Comparison of ENCODE assay signal across 9 cellular contexts in the genomic region with DNA sequence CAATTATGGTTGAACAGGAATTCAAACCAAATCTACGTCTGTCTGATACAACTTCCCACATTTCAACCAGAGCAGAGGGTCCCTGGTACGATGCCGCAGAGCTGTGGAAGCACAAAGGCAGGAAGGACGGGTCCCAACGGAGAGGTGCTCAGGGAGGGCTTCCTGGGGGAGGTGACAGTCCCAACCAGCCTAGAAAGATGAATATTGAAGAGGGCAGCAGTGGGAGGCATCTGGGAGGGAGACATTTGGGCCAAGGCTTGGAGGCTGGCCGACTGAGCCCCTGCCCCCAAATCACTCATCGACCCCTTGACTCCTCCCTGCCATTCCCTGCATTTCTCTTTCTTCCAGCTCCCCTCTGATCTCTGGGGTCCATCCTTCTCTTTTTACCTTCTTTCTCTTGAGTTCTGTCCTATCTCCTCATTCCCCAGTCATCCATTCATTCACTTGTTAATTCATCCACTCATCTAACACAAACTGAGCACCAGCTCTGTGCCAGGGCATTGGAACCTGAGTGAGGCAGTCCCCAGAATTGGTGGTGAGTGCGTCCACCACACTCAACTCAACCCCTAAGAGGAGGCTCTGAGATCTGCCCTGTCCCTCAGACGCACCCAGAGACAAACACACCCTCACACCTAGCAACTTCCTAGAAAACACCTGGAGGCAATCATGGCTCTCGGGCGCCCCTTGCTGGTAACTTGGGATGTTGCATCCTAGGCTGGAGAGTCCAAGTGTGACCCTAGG. TPM values are rescaled to one million over a fixed set of nuclear protein-coding genes. Genes with fewer than 3 reads are reported as not detected.
DNase-seq lines count a peak whose midpoint lies in the region; ATAC-seq and TF ChIP-seq lines count a peak whose summit lies in the region.
"Had no signal": no experiment of that assay in that cellular context is flagged by ENCODE, and none has a peak within 500 bp of the region (broad histone marks: within the 10 kb centered on the region; RNA-seq: fewer than 3 reads in every experiment).

No MANE protein-coding gene starts in this region.

- no peak overlapping the region for H3K27ac ChIP-seq in naive thymus-derived CD4-positive, alpha-beta T cell (ENCODE audit: low read depth, low read length)

- H3K9me3 Mint-ChIP-seq in Calu3 (ENCODE audit: low read depth, unreplicated experiment): no peaks in the 10 kb centered on the region
- H3K9me3 Mint-ChIP-seq in naive thymus-derived CD4-positive, alpha-beta T cell: no peaks in the 10 kb centered on the region
- no peaks in the 10 kb centered on the region for H3K9me3 Mint-ChIP-seq in stimulated activated effector memory CD8-positive, alpha-beta T cell treated with anti-CD3 and anti-CD28 coated beads, Interleukin-12 subunit alpha, Interleukin-12 subunit beta, amount 100 ng/mL, for 72 hours

- ATAC-seq in HG02981 (IDR thresholded peaks at IDR 0.05; ENCODE audit: unreplicated experiment) (peak; percentile 73), HG03280 (IDR thresholded peaks at IDR 0.05; ENCODE audit: unreplicated experiment) (no peak)
- peak; percentile 95 for ATAC-seq in naive thymus-derived CD4-positive, alpha-beta T cell
- ATAC-seq in stimulated activated effector memory CD8-positive, alpha-beta T cell treated with anti-CD3 and anti-CD28 coated beads, Interleukin-12 subunit alpha, Interleukin-12 subunit beta, amount 100 ng/mL, for 72 hours: peak; percentile 81

- POLR2A ChIA-PET in naive thymus-derived CD4-positive, alpha-beta T cell (lab: Charles Lee): interaction anchor here (1.1 to 1.8 kb wide), 4 partner anchors 12 to 180 kb away, joined by 3 to 9 read pairs (median 4); partner anchors contain the start of gene USP48

- CTCF ChIA-PET in Calu3 (lab: Charles Lee): no interaction called here
- CTCF ChIA-PET in naive thymus-derived CD4-positive, alpha-beta T cell (lab: Charles Lee): interaction anchor here (0.5 to 1.3 kb wide), 4 partner anchors 26 to 155 kb away, joined by 3 to 5 read pairs (median 4); no protein-coding TSS in a partner anchor

- H3K27ac Mint-ChIP-seq in Calu3 (ENCODE audit: unreplicated experiment): peak overlapping the region; percentile 64
- H3K27ac Mint-ChIP-seq in naive thymus-derived CD4-positive, alpha-beta T cell: peak overlapping the region; percentile 38 to 94 (median 63)
- no peak overlapping the region for H3K27ac Mint-ChIP-seq in stimulated activated effector memory CD8-positive, alpha-beta T cell treated with anti-CD3 and anti-CD28 coated beads, Interleukin-12 subunit alpha, Interleukin-12 subunit beta, amount 100 ng/mL, for 72 hours

- no TSS peak for BruUV-seq in Calu3 (replicated peaks; lab: Mats Ljungman, UMichigan)

- DNase-seq in Calu3: peak; percentile 81
- peak; percentile 63 for DNase-seq in NOMO-1 treated with dmso at 0.1 percent for 144 hours (lab: John Stamatoyannopoulos, UW; ENCODE audit: unreplicated experiment)
- peak; percentile 59 for DNase-seq in activated CD8-positive, alpha-beta memory T cell treated with anti-CD3 and anti-CD28 coated beads, Interleukin-2, amount 50 U/mL, for 24 hours (ENCODE audit: extremely low read depth)
- DNase-seq in epithelial cell of proximal tubule (ENCODE audit: low read depth): no peak
- peak; percentile 63 to 89 (median 78) for DNase-seq in naive thymus-derived CD4-positive, alpha-beta T cell
- DNase-seq in stimulated activated effector memory CD8-positive, alpha-beta T cell treated with anti-CD3 and anti-CD28 coated beads, Interleukin-12 subunit alpha, Interleukin-12 subunit beta, amount 100 ng/mL, for 72 hours (ENCODE audit: low spot score in 2 of 2): peak; percentile 81 to 89

- no peaks in the 10 kb centered on the region for H3K36me3 ChIP-seq in naive thymus-derived CD4-positive, alpha-beta T cell (ENCODE audit: control insufficient read depth in 2 of 3, insufficient read depth in 3 of 3, low read length in 3 of 3)

- H3K27me3 ChIP-seq in naive thymus-derived CD4-positive, alpha-beta T cell (ENCODE audit: control insufficient read depth in 2 of 2, insufficient read depth in 2 of 2, low read length in 2 of 2): no peaks in the 10 kb centered on the region

- H3K4me3 ChIP-seq in epithelial cell of proximal tubule (ENCODE audit: low read depth, low read length): no peak overlapping the region
- H3K4me3 ChIP-seq in naive thymus-derived CD4-positive, alpha-beta T cell (ENCODE audit: low read length): no peak overlapping the region

- H3K4me1 ChIP-seq in naive thymus-derived CD4-positive, alpha-beta T cell (ENCODE audit: control insufficient read depth in 2 of 2, insufficient read depth in 2 of 2, low read length in 2 of 2): no peaks in the 10 kb centered on the region

- no peaks in the 10 kb centered on the region for H3K36me3 Mint-ChIP-seq in Calu3 (ENCODE audit: insufficient read depth, unreplicated experiment)
- no peaks in the 10 kb centered on the region for H3K36me3 Mint-ChIP-seq in naive thymus-derived CD4-positive, alpha-beta T cell
- H3K36me3 Mint-ChIP-seq in stimulated activated effector memory CD8-positive, alpha-beta T cell treated with anti-CD3 and anti-CD28 coated beads, Interleukin-12 subunit alpha, Interleukin-12 subunit beta, amount 100 ng/mL, for 72 hours: no peaks in the 10 kb centered on the region

- TF ChIP-seq CTCF in Calu3 (IDR thresholded peaks at IDR 0.05; ENCODE audit: unreplicated experiment) (peak; percentile 79), epithelial cell of proximal tubule (conservative IDR thresholded peaks at IDR 0.05; ENCODE audit: low read depth, low read length) (peak; percentile 91)

- H3K4me1 Mint-ChIP-seq in Calu3 (ENCODE audit: low read depth, unreplicated experiment): peaks cover 24% of the 10 kb centered on the region
- peaks cover 6 to 18% (median 11%) of the 10 kb centered on the region in 7 donors for H3K4me1 Mint-ChIP-seq in naive thymus-derived CD4-positive, alpha-beta T cell
- H3K4me1 Mint-ChIP-seq in stimulated activated effector memory CD8-positive, alpha-beta T cell treated with anti-CD3 and anti-CD28 coated beads, Interleukin-12 subunit alpha, Interleukin-12 subunit beta, amount 100 ng/mL, for 72 hours: peaks cover 5% of the 10 kb centered on the region

- intact Hi-C loops in Calu3 (cut with micrococcal nuclease; ENCODE audit: unreplicated experiment): no loop called here
- intact Hi-C loops in naive thymus-derived CD4-positive, alpha-beta T cell (cut with micrococcal nuclease): loop anchor here (1.0 to 10.0 kb wide), 12 partner anchors 27 to 729 kb away; partner anchors contain the start of genes ALPL (in 1 of the 2) and HSPG2 (in 1 of the 2)

- no peaks in the 10 kb centered on the region for H3K9me3 ChIP-seq in naive thymus-derived CD4-positive, alpha-beta T cell (ENCODE audit: control insufficient read depth in 2 of 3, low read length in 3 of 3)

- no peaks in the 10 kb centered on the region for H3K27me3 Mint-ChIP-seq in Calu3 (ENCODE audit: unreplicated experiment)
- H3K27me3 Mint-ChIP-seq in naive thymus-derived CD4-positive, alpha-beta T cell: peaks cover 0 to 7% (median 0%) of the 10 kb centered on the region in 5 donors

- H3K4me3 Mint-ChIP-seq in Calu3 (ENCODE audit: low read depth, unreplicated experiment): no peak overlapping the region
- peak overlapping the region in 2 of 10 donors; percentile 2 to 11 for H3K4me3 Mint-ChIP-seq in naive thymus-derived CD4-positive, alpha-beta T cell
- no peak overlapping the region for H3K4me3 Mint-ChIP-seq in stimulated activated effector memory CD8-positive, alpha-beta T cell treated with anti-CD3 and anti-CD28 coated beads, Interleukin-12 subunit alpha, Interleukin-12 subunit beta, amount 100 ng/mL, for 72 hours

RNA-seq across cellular contexts. Expression of gene CELA3B, which starts 13.2 kb away (rescaled TPM):
- total RNA-seq in Calu3 (2022): not detected in 2 replicates
- total RNA-seq in epithelial cell of proximal tubule: not detected in 2 replicates
- not detected for total RNA-seq in naive thymus-derived CD4-positive, alpha-beta T cell
- not detected for polyA plus RNA-seq in naive thymus-derived CD4-positive, alpha-beta T cell
- total RNA-seq: T-helper 1 cell treated with Interleukin-12 subunit alpha and Interleukin-12 subunit beta and Interleukin-4 antibody, amounts not matched to agents 30 ng/mL and 1 ng/mL, for 36 hours had no signal

RNA-seq across cellular contexts. Expression of gene HSPG2, which starts 26.5 kb away (rescaled TPM):
- 397 and 398 TPM in 2 replicates for total RNA-seq in Calu3 (2022)
- 57.7 and 156 TPM in 2 replicates for total RNA-seq in epithelial cell of proximal tubule
- total RNA-seq in naive thymus-derived CD4-positive, alpha-beta T cell: 10 to 100 TPM in 3 of 5 experiments, 1 to 10 TPM in 2; 8.0 to 20.8 (median 10.0) TPM
- 1 to 10 TPM; 1.0 TPM for polyA plus RNA-seq in naive thymus-derived CD4-positive, alpha-beta T cell

RNA-seq across cellular contexts. Expression of gene CELA3A, which starts 37.8 kb away (rescaled TPM):
- total RNA-seq in Calu3 (2022) (not detected in 2 replicates), epithelial cell of proximal tubule (not detected in 2 replicates)
- total RNA-seq in naive thymus-derived CD4-positive, alpha-beta T cell: not detected
- not detected for polyA plus RNA-seq in naive thymus-derived CD4-positive, alpha-beta T cell
- total RNA-seq: T-helper 1 cell treated with Interleukin-12 subunit alpha and Interleukin-12 subunit beta and Interleukin-4 antibody, amounts not matched to agents 30 ng/mL and 1 ng/mL, for 36 hours had no signal
